Comparison of ENCODE assay signal across 10 cellular contexts in genomic region chr11:76824083-76824939, GRCh38. TPM values are rescaled to one million over a fixed set of nuclear protein-coding genes. Genes with fewer than 3 reads are reported as not detected.
DNase-seq lines count a peak whose midpoint lies in the region; ATAC-seq and TF ChIP-seq lines count a peak whose summit lies in the region.
"Had no signal": no experiment of that assay in that cellular context is flagged by ENCODE, and none has a peak within 500 bp of the region (broad histone marks: within the 10 kb centered on the region; RNA-seq: fewer than 3 reads in every experiment).

No MANE protein-coding gene starts in this region.

- H3K27me3 Mint-ChIP-seq in CD14-positive monocyte (ENCODE audit: low read depth in 3 of 3) (peaks cover 0 to 2% (median 1%) of the 10 kb centered on the region in 3 donors), endothelial cell (ENCODE audit: unreplicated experiment) (peaks cover 11% of the 10 kb centered on the region)
- peaks cover 8% of the 10 kb centered on the region for H3K27me3 Mint-ChIP-seq in stimulated activated memory B cell treated with anti-CD40 and anti-IgM and Interleukin-4, amounts not matched to agents 10 μg/mL and 1 μg/mL and 100 μg/mL, for 72 hours

- intact Hi-C loops in CD14-positive monocyte (cut with micrococcal nuclease), result loop anchor here in 1 of 2 donors (5.0 kb wide), 1 partner anchor 38 kb away; the partner anchor contains the start of gene ACER3

- in situ Hi-C loops in HAP-1 (cut with MboI; ENCODE audit: low sequenced_read_pairs), result no loop called here

- peak overlapping the region; percentile 48 to 91 (median 87) for H3K27ac Mint-ChIP-seq in CD14-positive monocyte
- H3K27ac Mint-ChIP-seq in endothelial cell (ENCODE audit: unreplicated experiment), result peak overlapping the region; percentile 99
- no peak overlapping the region for H3K27ac Mint-ChIP-seq in stimulated activated memory B cell treated with anti-CD40 and anti-IgM and Interleukin-4, amounts not matched to agents 10 μg/mL and 1 μg/mL and 100 μg/mL, for 72 hours
- H3K27ac Mint-ChIP-seq: memory B cell had no signal

- DNase-seq in CD14-positive monocyte (ENCODE audit: low spot score) (no peak), OCI-M1 (lab: John Stamatoyannopoulos, UW) (peak; percentile 95), endothelial cell (ENCODE audit: low spot score) (no peak), HAP-1 (ENCODE audit: low spot score in 2 of 2) (no peak)
- DNase-seq: NCI-H748 treated with DMSO at 0.1 percent for 48 hours had no signal

- no peaks in the 10 kb centered on the region for H3K27me3 ChIP-seq in HAP-1 (ENCODE audit: low read depth)

- H3K36me3 Mint-ChIP-seq in CD14-positive monocyte (no peaks in the 10 kb centered on the region), endothelial cell (ENCODE audit: low read depth, unreplicated experiment) (peaks cover 27% of the 10 kb centered on the region)
- H3K36me3 Mint-ChIP-seq in stimulated activated memory B cell treated with anti-CD40 and anti-IgM and Interleukin-4, amounts not matched to agents 10 μg/mL and 1 μg/mL and 100 μg/mL, for 72 hours, result no peaks in the 10 kb centered on the region

- peaks cover 23% of the 10 kb centered on the region for H3K4me1 ChIP-seq in mesodermal cell (ENCODE audit: control insufficient read depth, insufficient read depth, low read length, poor library complexity, severe bottlenecking)
- H3K4me1 ChIP-seq in HAP-1, result no peaks in the 10 kb centered on the region

- H3K9me3 Mint-ChIP-seq in CD14-positive monocyte (peaks cover 0 to 11% (median 1%) of the 10 kb centered on the region in 7 donors), endothelial cell (ENCODE audit: unreplicated experiment) (peaks cover 20% of the 10 kb centered on the region)
- peaks cover 2% of the 10 kb centered on the region for H3K9me3 Mint-ChIP-seq in stimulated activated memory B cell treated with anti-CD40 and anti-IgM and Interleukin-4, amounts not matched to agents 10 μg/mL and 1 μg/mL and 100 μg/mL, for 72 hours

- TF ChIP-seq CTCF in CD14-positive monocyte (IDR thresholded peaks at IDR 0.05) (no peak), endothelial cell (IDR thresholded peaks at IDR 0.05; ENCODE audit: unreplicated experiment) (no peak)

- peaks cover 9% of the 10 kb centered on the region for H3K9me3 ChIP-seq in mesodermal cell (ENCODE audit: control insufficient read depth, low read length)
- H3K9me3 ChIP-seq in HAP-1, result 0 out of 2 replicates have a peak, but pooled peaks cover 2% of the 10 kb centered on the region

- ATAC-seq in stimulated activated memory B cell treated with anti-CD40 and anti-IgM and Interleukin-4, amounts not matched to agents 10 μg/mL and 1 μg/mL and 100 μg/mL, for 72 hours, result no peak
- no peak for ATAC-seq in HG02870 (IDR thresholded peaks at IDR 0.05; ENCODE audit: unreplicated experiment)
- ATAC-seq in GM19397 (IDR thresholded peaks at IDR 0.05; ENCODE audit: unreplicated experiment), result no peak

- H3K4me3 Mint-ChIP-seq in CD14-positive monocyte (peak overlapping the region in 1 of 2 donors; percentile 69), endothelial cell (ENCODE audit: unreplicated experiment) (peak overlapping the region; percentile 34)
- H3K4me3 Mint-ChIP-seq in stimulated activated memory B cell treated with anti-CD40 and anti-IgM and Interleukin-4, amounts not matched to agents 10 μg/mL and 1 μg/mL and 100 μg/mL, for 72 hours, result no peak overlapping the region
- H3K4me3 Mint-ChIP-seq: memory B cell had no signal

- H3K4me3 ChIP-seq in mesodermal cell (ENCODE audit: extremely low read depth, insufficient read depth, low read length, poor library complexity, severe bottlenecking) (peak overlapping the region; percentile 2), HAP-1 (no peak overlapping the region)

- H3K36me3 ChIP-seq in mesodermal cell (ENCODE audit: control insufficient read depth, insufficient read depth, low read length), result no peaks in the 10 kb centered on the region
- H3K36me3 ChIP-seq in HAP-1 (replicated peaks), result no peaks in the 10 kb centered on the region

- H3K4me1 Mint-ChIP-seq in CD14-positive monocyte, result peaks cover 52% of the 10 kb centered on the region
- H3K4me1 Mint-ChIP-seq in endothelial cell (ENCODE audit: unreplicated experiment), result peaks cover 30% of the 10 kb centered on the region
- peaks cover 7% of the 10 kb centered on the region for H3K4me1 Mint-ChIP-seq in stimulated activated memory B cell treated with anti-CD40 and anti-IgM and Interleukin-4, amounts not matched to agents 10 μg/mL and 1 μg/mL and 100 μg/mL, for 72 hours

- peak overlapping the region; percentile 97 for H3K27ac ChIP-seq in mesodermal cell (ENCODE audit: low read depth, low read length, severe bottlenecking)

- 70 to 77% methylated on average over 6 to 8 of the region's 9 CpGs for WGBS in mesodermal cell (ENCODE audit: insufficient coverage in 2 of 2), 2 experiments

RNA-seq across cellular contexts. Expression of gene ACER3, which starts 36.4 kb away (rescaled TPM):
- 10 to 100 TPM; 22.9 to 45.4 TPM for polyA plus RNA-seq in CD14-positive monocyte
- 17.3 TPM for total RNA-seq in endothelial cell (ENCODE audit: unreplicated experiment)
- 10.7 TPM for polyA plus RNA-seq in mesodermal cell (2013, experiment 1 of 2)
- polyA plus RNA-seq in mesodermal cell (2013, experiment 2 of 2), result 10.6 TPM

RNA-seq across cellular contexts. Expression of gene TSKU, which starts 41.2 kb away (rescaled TPM):
- polyA plus RNA-seq in CD14-positive monocyte, result not detected
- total RNA-seq in endothelial cell (ENCODE audit: unreplicated experiment), result 29.9 TPM
- 33.1 TPM for polyA plus RNA-seq in mesodermal cell (2013, experiment 1 of 2)
- polyA plus RNA-seq in mesodermal cell (2013, experiment 2 of 2), result 33.0 TPM
